8 cellular contexts compared by ENCODE assay signal in the genomic region with DNA sequence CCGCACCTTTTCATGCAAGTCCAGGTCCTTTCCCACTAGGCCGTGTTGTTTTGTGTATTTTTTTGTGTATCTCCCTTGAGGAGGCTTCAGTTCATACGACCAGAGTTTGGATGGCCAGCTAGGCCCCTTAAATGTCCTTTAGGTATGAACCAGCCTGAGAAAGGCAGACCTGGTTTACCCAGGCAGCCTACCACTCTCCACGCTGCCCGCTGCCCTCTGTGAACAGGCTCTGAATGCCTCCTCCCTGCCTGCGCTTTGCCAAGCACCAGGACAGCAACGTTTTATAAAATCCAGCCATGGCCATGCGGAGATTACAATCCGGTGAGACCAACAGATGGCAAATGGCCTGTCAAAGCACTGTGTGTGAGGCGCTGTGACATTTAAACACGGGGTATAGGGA. TPM values are rescaled to one million over a fixed set of nuclear protein-coding genes. Genes with fewer than 3 reads are reported as not detected.
A peak's percentile ranks its signal among the peaks of the same experiment; 100 is the strongest.
DNase-seq lines count a peak whose midpoint lies in the region; ATAC-seq and TF ChIP-seq lines count a peak whose summit lies in the region.

No MANE protein-coding gene starts in this region.

- no peaks in the 10 kb centered on the region for H3K9me3 ChIP-seq in esophagus muscularis mucosa

- no peak for TF ChIP-seq POLR2A in esophagus muscularis mucosa (IDR thresholded peaks at IDR 0.05; ENCODE audit: low read depth)

- H3K27ac ChIP-seq in RWPE1 (peak overlapping the region; percentile 99), esophagus muscularis mucosa (replicated peaks in 1 of 4) (peak overlapping the region; percentile 86 to 98 (median 96)), rectal smooth muscle tissue (ENCODE audit: low read depth, low read length) (peak overlapping the region; percentile 29)

- DNase-seq in RWPE1 (ENCODE audit: low spot score): no peak
- DNase-seq in esophagus muscularis mucosa (ENCODE audit: extremely low spot score): no peak
- no peak for DNase-seq in OCI-M1 (lab: John Stamatoyannopoulos, UW)
- DNase-seq in NAMALWA (ENCODE audit: low spot score): no peak
- no peak for DNase-seq in CD1c-positive myeloid dendritic cell (ENCODE audit: extremely low spot score)

- 74% methylated on average over 11 of the region's 11 CpGs for WGBS in esophagus muscularis mucosa

- H3K4me3 ChIP-seq in GM08714 (ENCODE audit: low read length) (peak overlapping the region; percentile 37; the same call in 1 of the 2 replicates), esophagus muscularis mucosa (peak overlapping the region; percentile 71 to 98 (median 95)), rectal smooth muscle tissue (ENCODE audit: low read length) (peak overlapping the region; percentile 50)

- POLR2A ChIA-PET in RWPE1 (lab: Yijun Ruan, JAX; ENCODE audit: low non-redundant PET): interaction anchor here (0.6 kb wide), 1 partner anchor 197 kb away, joined by 5 read pairs; no protein-coding TSS in a partner anchor

- H3K9ac ChIP-seq in rectal smooth muscle tissue (ENCODE audit: low read length): peak overlapping the region; percentile 46

- TF ChIP-seq CTCF in RWPE1 (conservative IDR thresholded peaks at IDR 0.05; ENCODE audit: low read depth) (no peak), esophagus muscularis mucosa (IDR thresholded peaks at IDR 0.05) (no peak)

- H3K27me3 ChIP-seq in esophagus muscularis mucosa: no peaks in the 10 kb centered on the region
- no peaks in the 10 kb centered on the region for H3K27me3 ChIP-seq in rectal smooth muscle tissue (ENCODE audit: control insufficient read depth, insufficient read depth, low read length)

- no peak for TF ChIP-seq EP300 in esophagus muscularis mucosa (IDR thresholded peaks at IDR 0.05)

- no peak for ATAC-seq in HG03139 (IDR thresholded peaks at IDR 0.05; ENCODE audit: unreplicated experiment)

- intact Hi-C loops in esophagus muscularis mucosa (cut with DNase I): loop anchor here (1.0 to 10.0 kb wide), 2 partner anchors 30 to 128 kb away; a partner anchor contains a TSS

- H3K4me1 ChIP-seq in esophagus muscularis mucosa (peaks cover 38 to 46% (median 45%) of the 10 kb centered on the region in 4 donors), rectal smooth muscle tissue (ENCODE audit: control insufficient read depth, insufficient read depth, low read length) (peaks cover 28% of the 10 kb centered on the region)

- H3K36me3 ChIP-seq in esophagus muscularis mucosa (peaks cover 0 to 6% (median 2%) of the 10 kb centered on the region in 4 donors), rectal smooth muscle tissue (ENCODE audit: control insufficient read depth, insufficient read depth, low read length) (peaks cover 2% of the 10 kb centered on the region)

- CTCF ChIA-PET in RWPE1 (lab: Yijun Ruan, JAX): interaction anchor here (0.5 to 3.2 kb wide), 18 partner anchors 8 to 687 kb away, joined by 3 to 31 read pairs (median 3); a partner anchor contains a TSS

RNA-seq across cellular contexts. Expression of a gene that starts 0.6 kb away (rescaled TPM):
- 100 to 1,000 TPM; 220 to 267 (median 239) TPM for total RNA-seq in esophagus muscularis mucosa

RNA-seq across cellular contexts. Expression of a gene that starts 28.4 kb away (rescaled TPM):
- total RNA-seq in esophagus muscularis mucosa: 100 to 1,000 TPM; 120 to 179 (median 160) TPM

RNA-seq across cellular contexts. Expression of a gene that starts 28.6 kb away (rescaled TPM):
- 10 to 100 TPM in 2 of 4 donors, 1 to 10 TPM in 2; 7.5 to 23.4 (median 10.8) TPM for total RNA-seq in esophagus muscularis mucosa

RNA-seq across cellular contexts. Expression of a gene that starts 31.2 kb away (rescaled TPM):
- 10 to 100 TPM; 21.2 to 27.3 (median 23.9) TPM for total RNA-seq in esophagus muscularis mucosa

RNA-seq across cellular contexts. Expression of a gene that starts 51.7 kb away (rescaled TPM):
- 10 to 100 TPM in 1 of 4 donors, 1 to 10 TPM in 3; 5.4 to 16.9 (median 7.1) TPM for total RNA-seq in esophagus muscularis mucosa

Comparison
In these comparisons a context has a peak if more than half of its experiments do, and no peak if none do; other contexts are left out.
1. H3K4me3 ChIP-seq: peak in every context shown above with its lines; median percentile 95 in esophagus muscularis mucosa; 50 in rectal smooth muscle tissue; 37 in GM08714.
2. H3K27ac ChIP-seq: peak in every context shown above with its lines; median percentile 99 in RWPE1; 96 in esophagus muscularis mucosa; 29 in rectal smooth muscle tissue.